ENCODE assay signal across 9 cellular contexts in the genomic region with DNA sequence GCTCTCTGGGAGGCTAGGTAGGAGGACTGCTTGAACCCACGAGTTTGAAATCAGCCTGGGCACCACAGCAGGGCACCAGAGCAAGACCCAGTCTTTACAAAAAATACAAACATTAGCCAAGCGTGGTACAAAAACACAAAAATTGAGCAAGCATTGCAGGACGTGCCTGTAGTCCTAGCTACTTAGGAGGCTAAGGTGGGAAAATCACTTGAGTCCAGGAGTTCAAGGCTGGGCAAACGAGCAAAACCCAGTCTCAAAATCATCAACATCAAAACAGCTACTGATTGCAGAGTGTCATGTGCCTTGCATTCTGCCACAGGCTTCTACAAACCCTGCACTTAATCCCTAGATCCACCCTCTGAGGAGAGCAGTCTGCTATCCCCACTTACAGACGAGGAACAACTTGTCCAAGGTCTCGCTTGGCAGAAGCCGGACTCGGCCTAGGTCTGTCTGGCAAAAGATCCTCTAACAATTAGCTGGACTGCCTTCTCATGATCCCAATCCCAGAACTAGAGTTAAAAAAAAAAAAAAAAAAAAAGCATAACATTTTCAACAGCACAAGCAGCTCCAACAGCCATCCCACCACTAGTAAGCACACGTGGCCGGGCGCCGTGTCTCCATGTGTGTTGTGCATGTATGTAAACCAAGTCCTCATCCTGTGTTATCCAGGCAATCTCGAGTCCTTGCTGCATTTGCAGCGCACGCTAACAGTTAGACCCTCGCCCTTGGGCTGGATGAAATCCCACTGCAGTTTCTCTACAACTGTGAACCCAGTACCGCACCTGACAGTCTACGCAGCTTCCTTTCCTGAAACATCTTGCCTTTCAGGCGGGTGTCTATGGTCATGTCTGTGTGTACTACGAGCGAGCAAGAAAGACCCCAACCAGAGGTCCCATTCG. TPM values are rescaled to one million over a fixed set of nuclear protein-coding genes. Genes with fewer than 3 reads are reported as not detected.
A peak's percentile ranks its signal among the peaks of the same experiment; 100 is the strongest.
DNase-seq lines count a peak whose midpoint lies in the region; ATAC-seq and TF ChIP-seq lines count a peak whose summit lies in the region.
"Had no signal": no experiment of that assay in that cellular context is flagged by ENCODE, and none has a peak within 500 bp of the region (broad histone marks: within the 10 kb centered on the region; RNA-seq: fewer than 3 reads in every experiment).

No MANE protein-coding gene starts in this region.

- H3K4me1 ChIP-seq in adipocyte (ENCODE audit: control insufficient read depth, insufficient read depth, low read length) (peaks cover 51% of the 10 kb centered on the region), right lobe of liver (peaks cover 0 to 28% (median 14%) of the 10 kb centered on the region in 4 donors), tibial nerve (peaks cover 0 to 68% (median 46%) of the 10 kb centered on the region in 4 donors)

- peaks cover 10% of the 10 kb centered on the region for H3K36me3 Mint-ChIP-seq in activated T-cell treated with anti-CD3 and anti-CD28 coated beads, Interleukin-2, amount 50 U/mL, for 4 hours (ENCODE audit: insufficient read depth)

- no peaks in the 10 kb centered on the region for H3K27me3 ChIP-seq in adipocyte (replicated peaks; ENCODE audit: control insufficient read depth, insufficient read depth, low read length)
- H3K27me3 ChIP-seq in right lobe of liver = no peaks in the 10 kb centered on the region
- no peaks in the 10 kb centered on the region for H3K27me3 ChIP-seq in tibial nerve

- H3K9me3 ChIP-seq in adipocyte (ENCODE audit: control insufficient read depth, low read length) (no peaks in the 10 kb centered on the region), right lobe of liver (peaks cover 0 to 2% (median 0%) of the 10 kb centered on the region in 4 donors), tibial nerve (no peaks in the 10 kb centered on the region)

- no peaks in the 10 kb centered on the region for H3K27me3 Mint-ChIP-seq in activated T-cell treated with anti-CD3 and anti-CD28 coated beads, Interleukin-2, amount 50 U/mL, for 4 hours (ENCODE audit: low read depth)

- TF ChIP-seq EP300 in tibial nerve (IDR thresholded peaks at IDR 0.05) = no peak

- DNase-seq in activated T-cell treated with anti-CD3 and anti-CD28 coated beads, Interleukin-2, amount 50 U/mL, for 4 hours = no peak
- DNase-seq in activated T-cell treated with anti-CD3 and anti-CD28 coated beads, Interleukin-2, amount 50 U/mL, for 1 hour = no peak
- no peak for DNase-seq in adipocyte (ENCODE audit: low read depth)
- no peak for DNase-seq in right lobe of liver
- no peak for DNase-seq in tibial nerve (ENCODE audit: low spot score in 2 of 2)
- DNase-seq in occipital lobe (lab: John Stamatoyannopoulos, UW) = no peak
- DNase-seq in hippocampal formation (lab: John Stamatoyannopoulos, UW) = no peak

- H3K36me3 ChIP-seq in adipocyte (ENCODE audit: control insufficient read depth, insufficient read depth, low read length, severe bottlenecking) (no peaks in the 10 kb centered on the region), right lobe of liver (no peaks in the 10 kb centered on the region), tibial nerve (peaks cover 0 to 4% (median 0%) of the 10 kb centered on the region in 3 donors)

- peak overlapping the region; percentile 99 for H3K9ac ChIP-seq in adipocyte (ENCODE audit: low read length)

- WGBS in right lobe of liver (ENCODE audit: insufficient coverage, low coverage, low lambda C conversion rate, missing lambda C conversion rate) = 44% methylated on average over 19 of the region's 22 CpGs
- 41 to 46% methylated on average over 22 of the region's 22 CpGs for whole genome bisulfite sequencing in tibial nerve, 2 donors

- peak overlapping the region; percentile 97 for H3K4me3 Mint-ChIP-seq in activated T-cell treated with anti-CD3 and anti-CD28 coated beads, Interleukin-2, amount 50 U/mL, for 4 hours

- H3K4me3 ChIP-seq in adipocyte (ENCODE audit: low read length) (peak overlapping the region; percentile 94), right lobe of liver (peak overlapping the region; percentile 85 to 96 (median 94)), tibial nerve (peak overlapping the region; percentile 84 to 95 (median 94))

- peaks cover 65% of the 10 kb centered on the region for H3K4me1 Mint-ChIP-seq in activated T-cell treated with anti-CD3 and anti-CD28 coated beads, Interleukin-2, amount 50 U/mL, for 4 hours (ENCODE audit: low read depth)

- TF ChIP-seq POLR2A in right lobe of liver (IDR thresholded peaks at IDR 0.05) (no peak), tibial nerve (IDR thresholded peaks at IDR 0.05) (no peak)

- no peak for ATAC-seq in activated T-cell treated with anti-CD3 and anti-CD28 coated beads, Interleukin-2, amount 50 U/mL, for 4 hours
- no peak for ATAC-seq in right lobe of liver
- no peak for ATAC-seq in HG03469 (IDR thresholded peaks at IDR 0.05; ENCODE audit: unreplicated experiment)

- H3K27ac ChIP-seq in right lobe of liver = no peak overlapping the region
- H3K27ac ChIP-seq in tibial nerve = peak overlapping the region in 2 of 4 donors; percentile 95 to 96

- TF ChIP-seq CTCF in right lobe of liver (IDR thresholded peaks at IDR 0.05) = no peak
- TF ChIP-seq CTCF in tibial nerve (IDR thresholded peaks at IDR 0.05) = no peak

- H3K9me3 Mint-ChIP-seq in activated T-cell treated with anti-CD3 and anti-CD28 coated beads, Interleukin-2, amount 50 U/mL, for 4 hours = no peaks in the 10 kb centered on the region

- intact Hi-C loops in right lobe of liver (cut with DNase I) = loop anchor here in 1 of 2 donors (10.0 kb wide), 1 partner anchor 62 kb away; no protein-coding TSS in a partner anchor

RNA-seq across cellular contexts. Expression of a gene that starts 2.0 kb away (rescaled TPM):
- 100 to 1,000 TPM; 256 to 326 (median 285) TPM for total RNA-seq in activated T-cell treated with anti-CD3 and anti-CD28 coated beads, Interleukin-2, amount 50 U/mL, for 4 hours
- 10 to 100 TPM; 26.4 to 39.6 (median 30.2) TPM for total RNA-seq in right lobe of liver
- total RNA-seq in tibial nerve = 10 to 100 TPM; 35.4 to 56.7 (median 40.7) TPM
- total RNA-seq in occipital lobe = 11.4 TPM

RNA-seq across cellular contexts. Expression of a gene that starts 23.1 kb away (rescaled TPM):
- total RNA-seq in activated T-cell treated with anti-CD3 and anti-CD28 coated beads, Interleukin-2, amount 50 U/mL, for 4 hours = 100 to 1,000 TPM; 113 to 139 (median 121) TPM
- 10 to 100 TPM; 11.3 to 28.3 (median 15.6) TPM for total RNA-seq in right lobe of liver
- 10 to 100 TPM; 33.7 to 49.6 (median 40.5) TPM for total RNA-seq in tibial nerve
- total RNA-seq in occipital lobe = 23.4 TPM

RNA-seq across cellular contexts. Expression of a gene that starts 27.0 kb away (rescaled TPM):
- 1 to 10 TPM; 4.0 to 6.5 (median 5.0) TPM for total RNA-seq in activated T-cell treated with anti-CD3 and anti-CD28 coated beads, Interleukin-2, amount 50 U/mL, for 4 hours
- total RNA-seq in right lobe of liver (under 1 TPM in 3 of 6 experiments, not detected in 3; 0.20 to 0.29 (median 0.24) TPM), tibial nerve (1 to 10 TPM; 4.6 to 6.9 (median 5.9) TPM), occipital lobe (67.1 TPM)

RNA-seq across cellular contexts. Expression of a gene that starts 28.2 kb away (rescaled TPM):
- total RNA-seq in activated T-cell treated with anti-CD3 and anti-CD28 coated beads, Interleukin-2, amount 50 U/mL, for 4 hours = 1 to 10 TPM; 5.8 to 6.9 (median 6.2) TPM
- 10 to 100 TPM in 5 of 6 experiments, 1 to 10 TPM in 1; 8.8 to 22.2 (median 14.0) TPM for total RNA-seq in right lobe of liver
- 1 to 10 TPM in 3 of 4 donors, under 1 TPM in 1; 0.44 to 8.6 (median 3.0) TPM for total RNA-seq in tibial nerve
- 0.78 TPM for total RNA-seq in occipital lobe

RNA-seq across cellular contexts. Expression of a gene that starts 47.5 kb away (rescaled TPM):
- under 1 TPM; 0.11 to 0.38 (median 0.11) TPM for total RNA-seq in activated T-cell treated with anti-CD3 and anti-CD28 coated beads, Interleukin-2, amount 50 U/mL, for 4 hours
- total RNA-seq in right lobe of liver (10 to 100 TPM in 3 of 6 experiments, 1 to 10 TPM in 3; 4.2 to 25.9 (median 12.9) TPM), tibial nerve (1 to 10 TPM; 1.2 to 3.9 (median 2.1) TPM), occipital lobe (0.47 TPM)
- total RNA-seq: activated CD8-positive, alpha-beta memory T cell treated with anti-CD3 and anti-CD28 coated beads for 36 hours had no signal

Comparison
In these comparisons a context has a peak if more than half of its experiments do, and no peak if none do; other contexts are left out.
1. RNA of a gene that starts 2.0 kb away (total RNA-seq): 256 to 326 TPM in activated T-cell treated with anti-CD3 and anti-CD28 coated beads, Interleukin-2, amount 50 U/mL, for 4 hours; 35.4 to 56.7 TPM in tibial nerve, 26.4 to 39.6 TPM in right lobe of liver and 11.4 TPM in occipital lobe (single experiment); every median in the first group is over 4 times any median in the second.
2. Peak in every context shown above with its lines, with median percentiles within 50 percentile points of each other: H3K4me3 ChIP-seq.